In genomic region chr1:203518541-203518940, GRCh38 we compare ENCODE assay signal across 19 cellular contexts. TPM values are rescaled to one million over a fixed set of nuclear protein-coding genes. Genes with fewer than 3 reads are reported as not detected.
DNase-seq lines count a peak whose midpoint lies in the region; ATAC-seq and TF ChIP-seq lines count a peak whose summit lies in the region.
"Had no signal": no experiment of that assay in that cellular context is flagged by ENCODE, and none has a peak within 500 bp of the region (broad histone marks: within the 10 kb centered on the region; RNA-seq: fewer than 3 reads in every experiment).

No MANE protein-coding gene starts in this region.

- H3K36me3 Mint-ChIP-seq in endothelial cell (ENCODE audit: low read depth, unreplicated experiment): no peaks in the 10 kb centered on the region
- no peaks in the 10 kb centered on the region for H3K36me3 Mint-ChIP-seq in nephron (ENCODE audit: low read depth)
- no peaks in the 10 kb centered on the region for H3K36me3 Mint-ChIP-seq in activated CD8-positive, alpha-beta T cell treated with anti-CD3 and anti-CD28 coated beads, Interleukin-2, amount 10 ng/mL, durations not matched to agents 7 days and 5 days (ENCODE audit: low read depth)
- H3K36me3 Mint-ChIP-seq in stimulated activated memory B cell treated with anti-CD40 and anti-IgM and Interleukin-4, amounts not matched to agents 10 μg/mL and 1 μg/mL and 100 μg/mL, for 72 hours: no peaks in the 10 kb centered on the region

- H3K36me3 ChIP-seq in IMR-90 (ENCODE audit: control insufficient read depth, insufficient read depth, low read length): no peaks in the 10 kb centered on the region
- H3K36me3 ChIP-seq in uterus: no peaks in the 10 kb centered on the region

- H4K5ac ChIP-seq in IMR-90 (ENCODE audit: low read depth, low read length): no peak overlapping the region

- H3K56ac ChIP-seq in IMR-90 (ENCODE audit: extremely low read depth, insufficient read depth, low read length): no peak overlapping the region

- intact Hi-C loops in IMR-90 (cut with micrococcal nuclease): no loop called here
- intact Hi-C loops in uterus (cut with DNase I; ENCODE audit: low total_unique reads): no loop called here

- ATAC-seq in IMR-90 (ENCODE audit: low read depth): no peak
- ATAC-seq in activated CD8-positive, alpha-beta T cell treated with anti-CD3 and anti-CD28 coated beads, Interleukin-2, amount 10 ng/mL, durations not matched to agents 7 days and 5 days: no peak
- ATAC-seq in stimulated activated memory B cell treated with anti-CD40 and anti-IgM and Interleukin-4, amounts not matched to agents 10 μg/mL and 1 μg/mL and 100 μg/mL, for 72 hours: no peak
- ATAC-seq: HepG2, Panc1 had no signal

- H3K4me1 ChIP-seq in IMR-90 (ENCODE audit: control insufficient read depth, insufficient read depth, low read length): peaks cover 21% of the 10 kb centered on the region
- H3K4me1 ChIP-seq in uterus: peaks cover under 1 to 11% of the 10 kb centered on the region in 2 donors

- H3K27me3 Mint-ChIP-seq in endothelial cell (ENCODE audit: unreplicated experiment) (peaks cover 2% of the 10 kb centered on the region), nephron (ENCODE audit: low read depth) (peaks cover 33% of the 10 kb centered on the region)
- H3K27me3 Mint-ChIP-seq in activated CD8-positive, alpha-beta T cell treated with anti-CD3 and anti-CD28 coated beads, Interleukin-2, amount 10 ng/mL, durations not matched to agents 7 days and 5 days (ENCODE audit: low read depth): no peaks in the 10 kb centered on the region
- H3K27me3 Mint-ChIP-seq in stimulated activated memory B cell treated with anti-CD40 and anti-IgM and Interleukin-4, amounts not matched to agents 10 μg/mL and 1 μg/mL and 100 μg/mL, for 72 hours: peaks cover 12% of the 10 kb centered on the region

- H2BK120ac ChIP-seq in IMR-90 (ENCODE audit: low read depth, low read length): no peak overlapping the region

- TF ChIP-seq POLR2A in IMR-90 (IDR thresholded peaks at IDR 0.05; ENCODE audit: low read depth, low read length): no peak
- no peak for TF ChIP-seq POLR2A in uterus (IDR thresholded peaks at IDR 0.05)

- no peak overlapping the region for H2AK9ac ChIP-seq in IMR-90 (replicated peaks; ENCODE audit: low read depth, low read length, poor library complexity)

- H3K9me3 Mint-ChIP-seq in endothelial cell (ENCODE audit: unreplicated experiment): no peaks in the 10 kb centered on the region
- H3K9me3 Mint-ChIP-seq in nephron: no peaks in the 10 kb centered on the region
- H3K9me3 Mint-ChIP-seq in activated CD8-positive, alpha-beta T cell treated with anti-CD3 and anti-CD28 coated beads, Interleukin-2, amount 10 ng/mL, durations not matched to agents 7 days and 5 days (ENCODE audit: insufficient read depth): no peaks in the 10 kb centered on the region
- no peaks in the 10 kb centered on the region for H3K9me3 Mint-ChIP-seq in stimulated activated memory B cell treated with anti-CD40 and anti-IgM and Interleukin-4, amounts not matched to agents 10 μg/mL and 1 μg/mL and 100 μg/mL, for 72 hours

- H2BK15ac ChIP-seq in IMR-90 (ENCODE audit: low read depth, low read length): no peak overlapping the region

- TF ChIP-seq RAD21 in IMR-90 (IDR thresholded peaks at IDR 0.05; ENCODE audit: low read length): no peak

- H4K20me1 ChIP-seq in IMR-90 (ENCODE audit: insufficient read depth, low read length): no peaks in the 10 kb centered on the region

- H3K4me3 ChIP-seq in IMR-90 (ENCODE audit: insufficient read depth, low read depth, low read length) (no peak overlapping the region), uterus (no peak overlapping the region)
- H3K4me3 ChIP-seq: SK-N-MC had no signal

- CTCF ChIA-PET in IMR-90 (lab: Yijun Ruan, JAX): no interaction called here
- CTCF ChIA-PET in activated CD8-positive, alpha-beta T cell treated with anti-CD3 and anti-CD28 coated beads, Interleukin-2, amount 10 ng/mL, durations not matched to agents 7 days and 5 days (lab: Charles Lee): interaction anchor here (1.6 kb wide), 1 partner anchor 251 kb away, joined by 6 read pairs; no protein-coding TSS in a partner anchor

- H3K14ac ChIP-seq in IMR-90 (replicated peaks; ENCODE audit: low read depth, low read length): no peak overlapping the region

- H3K4me2 ChIP-seq in IMR-90 (ENCODE audit: low read depth, low read length): no peak overlapping the region

- no peak overlapping the region for H2AFZ ChIP-seq in IMR-90 (replicated peaks; ENCODE audit: low read length, poor library complexity)

- H3K23ac ChIP-seq in IMR-90 (ENCODE audit: low read depth, low read length): no peak overlapping the region

- H3K4me1 Mint-ChIP-seq in endothelial cell (ENCODE audit: unreplicated experiment): peaks cover 26% of the 10 kb centered on the region
- H3K4me1 Mint-ChIP-seq in nephron: peaks cover 87% of the 10 kb centered on the region
- H3K4me1 Mint-ChIP-seq in activated CD8-positive, alpha-beta T cell treated with anti-CD3 and anti-CD28 coated beads, Interleukin-2, amount 10 ng/mL, durations not matched to agents 7 days and 5 days (ENCODE audit: low read depth): peaks cover 7% of the 10 kb centered on the region
- peaks cover 4% of the 10 kb centered on the region for H3K4me1 Mint-ChIP-seq in stimulated activated memory B cell treated with anti-CD40 and anti-IgM and Interleukin-4, amounts not matched to agents 10 μg/mL and 1 μg/mL and 100 μg/mL, for 72 hours

- DNase-seq in IMR-90 (no peak), endothelial cell (ENCODE audit: low spot score) (no peak), uterus (no peak), T-helper 1 cell (no peak)
- DNase-seq in activated CD8-positive, alpha-beta T cell treated with anti-CD3 and anti-CD28 coated beads, Interleukin-2, amount 10 ng/mL, durations not matched to agents 7 days and 5 days: no peak
- DNase-seq: DMS79, HCEC 1CT, NCI-H1048, NCI-H146, NCI-H2081 treated with DMSO at 0.1 percent for 48 hours, NCI-H510A, Right ventricle myocardium superior had no signal

- H3K27ac Mint-ChIP-seq in endothelial cell (ENCODE audit: unreplicated experiment) (no peak overlapping the region), nephron (peak overlapping the region; percentile 12 to 60 (median 36))
- no peak overlapping the region for H3K27ac Mint-ChIP-seq in activated CD8-positive, alpha-beta T cell treated with anti-CD3 and anti-CD28 coated beads, Interleukin-2, amount 10 ng/mL, durations not matched to agents 7 days and 5 days
- no peak overlapping the region for H3K27ac Mint-ChIP-seq in stimulated activated memory B cell treated with anti-CD40 and anti-IgM and Interleukin-4, amounts not matched to agents 10 μg/mL and 1 μg/mL and 100 μg/mL, for 72 hours

- H2BK5ac ChIP-seq in IMR-90 (ENCODE audit: low read depth, low read length, poor library complexity, severe bottlenecking): no peak overlapping the region

- H3K4me3 Mint-ChIP-seq in endothelial cell (ENCODE audit: unreplicated experiment) (peak overlapping the region; percentile 42), nephron (peak overlapping the region in 2 of 3 experiments; percentile 13 to 42)
- no peak overlapping the region for H3K4me3 Mint-ChIP-seq in activated CD8-positive, alpha-beta T cell treated with anti-CD3 and anti-CD28 coated beads, Interleukin-2, amount 10 ng/mL, durations not matched to agents 7 days and 5 days
- no peak overlapping the region for H3K4me3 Mint-ChIP-seq in stimulated activated memory B cell treated with anti-CD40 and anti-IgM and Interleukin-4, amounts not matched to agents 10 μg/mL and 1 μg/mL and 100 μg/mL, for 72 hours

- no peak overlapping the region for H3K4ac ChIP-seq in IMR-90 (ENCODE audit: low read depth, low read length)

- TF ChIP-seq CTCF in IMR-90 (conservative IDR thresholded peaks at IDR 0.05; ENCODE audit: low read depth, low read length): no peak
- no peak for TF ChIP-seq CTCF in endothelial cell (IDR thresholded peaks at IDR 0.05; ENCODE audit: unreplicated experiment)
- TF ChIP-seq CTCF in nephron (IDR thresholded peaks at IDR 0.05; ENCODE audit: unreplicated experiment in 3 of 3): no peak
- no peak for TF ChIP-seq CTCF in uterus (IDR thresholded peaks at IDR 0.05)

- no peak overlapping the region for H3K9ac ChIP-seq in IMR-90 (ENCODE audit: low read depth, low read length)

- H2AK5ac ChIP-seq in IMR-90 (ENCODE audit: low read depth, low read length): no peak overlapping the region

- H3K79me1 ChIP-seq in IMR-90 (ENCODE audit: low read depth in 1 of 2, low read length in 2 of 2): peaks cover 0 to 15% of the 10 kb centered on the region in 2 experiments; a peak in 3 of 4 replicates

- no TSS peak for BruUV-seq in IMR-90 (replicated peaks; lab: Mats Ljungman, UMichigan)

- dilution Hi-C loops in IMR-90 (cut with HindIII; ENCODE audit: low sequenced_read_pairs, unreplicated experiment): no loop called here

- in situ Hi-C loops in IMR-90 (cut with MboI; ENCODE audit: low sequenced_read_pairs): no loop called here

- H3K27me3 ChIP-seq in IMR-90 (ENCODE audit: control insufficient read depth, insufficient read depth, low read length) (no peaks in the 10 kb centered on the region), uterus (no peaks in the 10 kb centered on the region)

- WGBS in IMR-90 (ENCODE audit: extremely low coverage in 2 of 2, insufficient read length in 1 of 2), 2 experiments: 88% methylated on average over 4 of the region's 7 CpGs; no CpG with 5 or more reads in 1 of the 2 experiments

- POLR2A ChIA-PET in IMR-90 (lab: Charles Lee; ENCODE audit: unreplicated experiment): no interaction called here
- POLR2A ChIA-PET in activated CD8-positive, alpha-beta T cell treated with anti-CD3 and anti-CD28 coated beads, Interleukin-2, amount 10 ng/mL, durations not matched to agents 7 days and 5 days (lab: Charles Lee): no interaction called here

- no peak overlapping the region for H4K8ac ChIP-seq in IMR-90 (ENCODE audit: low read depth in 2 of 2, low read length in 2 of 2)

- 0 out of 2 replicates have a peak overlapping the region, but pooled peaks have one; percentile 6 for H4K91ac ChIP-seq in IMR-90 (ENCODE audit: insufficient read depth, low read depth, low read length)

- no peak overlapping the region for H3K18ac ChIP-seq in IMR-90 (ENCODE audit: low read depth, low read length)

- H3K27ac ChIP-seq in IMR-90 (ENCODE audit: insufficient read depth, low read length): no peak overlapping the region
- H3K27ac ChIP-seq in uterus: peak overlapping the region; percentile 71 to 74
- H3K27ac ChIP-seq: SK-N-MC had no signal

- H3K9me1 ChIP-seq in IMR-90 (ENCODE audit: insufficient read depth, low read length): peaks cover 25% of the 10 kb centered on the region

- 0 out of 2 replicates have a peak overlapping the region, but pooled peaks have one; percentile 14 for H2BK20ac ChIP-seq in IMR-90 (ENCODE audit: low read depth, low read length)

- H3K9me3 ChIP-seq in IMR-90 (ENCODE audit: control insufficient read depth, insufficient read depth, low read length) (no peaks in the 10 kb centered on the region), uterus (no peaks in the 10 kb centered on the region)

RNA-seq across cellular contexts. Expression of gene OPTC, which starts 24.6 kb away (rescaled TPM):
- total RNA-seq in IMR-90 (2012; rRNA removed) (not detected in 2 replicates), endothelial cell (ENCODE audit: unreplicated experiment) (0.36 TPM), uterus (not detected)
- polyA plus RNA-seq in IMR-90 (2012; rRNA removed): not detected in 2 replicates
- not detected in 2 replicates for polyA plus RNA-seq in IMR-90 (2012; cell fraction: cytosol; rRNA removed)
- polyA plus RNA-seq in IMR-90 (2012; cell fraction: nucleus; rRNA removed; ENCODE audit: low replicate concordance): not detected in 2 replicates
- total RNA-seq in activated CD8-positive, alpha-beta T cell treated with anti-CD3 and anti-CD28 coated beads, Interleukin-2, amount 10 ng/mL, durations not matched to agents 7 days and 5 days: not detected
- total RNA-seq: G401, HepG2, MCF 10A, Right ventricle myocardium superior had no signal
- polyA plus RNA-seq: HepG2 had no signal

RNA-seq across cellular contexts. Expression of gene PRELP, which starts 42.9 kb away (rescaled TPM):
- total RNA-seq in IMR-90 (2012; rRNA removed) (under 0.01 TPM in 1 of 2 replicates, not detected in the other), endothelial cell (ENCODE audit: unreplicated experiment) (0.13 TPM), uterus (100 to 1,000 TPM in 1 of 4 donors, 10 to 100 TPM in 2, 1 to 10 TPM in 1; 6.2 to 117 (median 56.6) TPM)
- 0.47 and 0.56 TPM in 2 replicates for polyA plus RNA-seq in IMR-90 (2012; rRNA removed)
- 0.25 and 0.69 TPM in 2 replicates for polyA plus RNA-seq in IMR-90 (2012; cell fraction: cytosol; rRNA removed)
- polyA plus RNA-seq in IMR-90 (2012; cell fraction: nucleus; rRNA removed; ENCODE audit: low replicate concordance): 0.14 and 0.26 TPM in 2 replicates
- not detected for total RNA-seq in activated CD8-positive, alpha-beta T cell treated with anti-CD3 and anti-CD28 coated beads, Interleukin-2, amount 10 ng/mL, durations not matched to agents 7 days and 5 days
- total RNA-seq: G401, HepG2, MCF 10A had no signal
- polyA plus RNA-seq: HepG2 had no signal

Comparison
In these comparisons a context has a peak if more than half of its experiments do, and no peak if none do; other contexts are left out.
1. H3K27ac Mint-ChIP-seq: peak in nephron (3 of 3); none in endothelial cell (single experiment), activated CD8-positive, alpha-beta T cell treated with anti-CD3 and anti-CD28 coated beads, Interleukin-2, amount 10 ng/mL, durations not matched to agents 7 days and 5 days (single experiment) and stimulated activated memory B cell treated with anti-CD40 and anti-IgM and Interleukin-4, amounts not matched to agents 10 μg/mL and 1 μg/mL and 100 μg/mL, for 72 hours (single experiment).
2. H3K4me3 Mint-ChIP-seq: peak in endothelial cell (single experiment) and nephron (2 of 3); none in activated CD8-positive, alpha-beta T cell treated with anti-CD3 and anti-CD28 coated beads, Interleukin-2, amount 10 ng/mL, durations not matched to agents 7 days and 5 days (single experiment) and stimulated activated memory B cell treated with anti-CD40 and anti-IgM and Interleukin-4, amounts not matched to agents 10 μg/mL and 1 μg/mL and 100 μg/mL, for 72 hours (single experiment).